In genomic region chr3:13372656-13373055, GRCh38 we compare ENCODE assay signal across 29 cellular contexts.
"Had no signal": no experiment of that assay in that cellular context is flagged by ENCODE, and none has a peak within 500 bp of the region (broad histone marks: within the 10 kb centered on the region; RNA-seq: fewer than 3 reads in every experiment).

No MANE protein-coding gene starts in this region.

- H2AFZ ChIP-seq: neural progenitor cell had no signal

- H3K36me3 ChIP-seq: gastrocnemius medialis, neural progenitor cell, ovary had no signal

- H3K4me3 Mint-ChIP-seq: dendritic cell treated with granulocyte-macrophage colony-stimulating factor and Interleukin-4, amounts not matched to agents 40 ng/mL and 50 ng/mL, for 4 days; endodermal cell; naive thymus-derived CD4-positive, alpha-beta T cell; nephron; neural progenitor cell; stimulated activated memory B cell treated with anti-CD40 and anti-IgM and Interleukin-4, amounts not matched to agents 10 μg/mL and 1 μg/mL and 100 μg/mL, for 72 hours; type B pancreatic cell had no signal

- H3K4me1 Mint-ChIP-seq: endodermal cell had no signal

- H3K4me2 ChIP-seq: neural progenitor cell had no signal

- H3K27me3 ChIP-seq: gastrocnemius medialis, heart left ventricle, left lung, neural progenitor cell, ovary, sigmoid colon, testis, tibial artery had no signal

- H3K27ac Mint-ChIP-seq: dendritic cell treated with granulocyte-macrophage colony-stimulating factor and Interleukin-4, amounts not matched to agents 40 ng/mL and 50 ng/mL, for 4 days; endodermal cell; nephron; stimulated activated memory B cell treated with anti-CD40 and anti-IgM and Interleukin-4, amounts not matched to agents 10 μg/mL and 1 μg/mL and 100 μg/mL, for 72 hours; type B pancreatic cell had no signal

- ATAC-seq: gastrocnemius medialis; left cardiac atrium; left lung; naive thymus-derived CD4-positive, alpha-beta T cell; psoas muscle; right cardiac atrium; stimulated activated memory B cell treated with anti-CD40 and anti-IgM and Interleukin-4, amounts not matched to agents 10 μg/mL and 1 μg/mL and 100 μg/mL, for 72 hours; stimulated activated naive CD8-positive, alpha-beta T cell treated with anti-CD3 and anti-CD28 coated beads, Interleukin-15, Interleukin-2, amounts not matched to agents 100 U/mL and 50 U/mL, for 24 hours had no signal

- DNase-seq: effector CD8-positive, alpha-beta T cell; endodermal cell; foreskin fibroblast; gastrocnemius medialis; heart left ventricle; hippocampal formation; left cardiac atrium; mesenchymal stem cell; midbrain; naive thymus-derived CD4-positive, alpha-beta T cell; nucleus accumbens; ovary; posterior cingulate gyrus; right cardiac atrium; sigmoid colon; stimulated activated CD4-positive, alpha-beta T cell treated with anti-CD3 and anti-CD28 coated beads, Interleukin-2, amount 100 ng/mL, for 24 hours; stimulated activated CD4-positive, alpha-beta T cell treated with anti-CD3 and anti-CD28 coated beads, Interleukin-4, amount 100 ng/mL, for 24 hours; stimulated activated naive CD8-positive, alpha-beta T cell treated with anti-CD3 and anti-CD28 coated beads, Interleukin-15, Interleukin-2, amounts not matched to agents 100 U/mL and 50 U/mL, for 24 hours; substantia nigra; testis; tibial artery had no signal

- H3K9me3 Mint-ChIP-seq: dendritic cell treated with granulocyte-macrophage colony-stimulating factor and Interleukin-4, amounts not matched to agents 40 ng/mL and 50 ng/mL, for 4 days; endodermal cell; nephron; neural progenitor cell; stimulated activated memory B cell treated with anti-CD40 and anti-IgM and Interleukin-4, amounts not matched to agents 10 μg/mL and 1 μg/mL and 100 μg/mL, for 72 hours; type B pancreatic cell had no signal

- H3K9me3 ChIP-seq: gastrocnemius medialis, heart left ventricle, left lung, ovary, psoas muscle, sigmoid colon, testis, tibial artery had no signal

- H3K27ac ChIP-seq: epithelial cell of prostate, gastrocnemius medialis, heart left ventricle, left lung, neural progenitor cell, ovary, psoas muscle, sigmoid colon, testis, tibial artery had no signal

- H3K4me3 ChIP-seq: gastrocnemius medialis, heart left ventricle, left lung, neural progenitor cell, ovary, psoas muscle, sigmoid colon, testis, tibial artery had no signal

- H3K4me1 ChIP-seq: gastrocnemius medialis, heart left ventricle, left lung, neural progenitor cell, psoas muscle, sigmoid colon, testis, tibial artery had no signal

- H3K27me3 Mint-ChIP-seq: dendritic cell treated with granulocyte-macrophage colony-stimulating factor and Interleukin-4, amounts not matched to agents 40 ng/mL and 50 ng/mL, for 4 days; naive thymus-derived CD4-positive, alpha-beta T cell; stimulated activated memory B cell treated with anti-CD40 and anti-IgM and Interleukin-4, amounts not matched to agents 10 μg/mL and 1 μg/mL and 100 μg/mL, for 72 hours; type B pancreatic cell had no signal

- H3K9ac ChIP-seq: neural progenitor cell had no signal
